22 cellular contexts compared by ENCODE assay signal in the genomic region with DNA sequence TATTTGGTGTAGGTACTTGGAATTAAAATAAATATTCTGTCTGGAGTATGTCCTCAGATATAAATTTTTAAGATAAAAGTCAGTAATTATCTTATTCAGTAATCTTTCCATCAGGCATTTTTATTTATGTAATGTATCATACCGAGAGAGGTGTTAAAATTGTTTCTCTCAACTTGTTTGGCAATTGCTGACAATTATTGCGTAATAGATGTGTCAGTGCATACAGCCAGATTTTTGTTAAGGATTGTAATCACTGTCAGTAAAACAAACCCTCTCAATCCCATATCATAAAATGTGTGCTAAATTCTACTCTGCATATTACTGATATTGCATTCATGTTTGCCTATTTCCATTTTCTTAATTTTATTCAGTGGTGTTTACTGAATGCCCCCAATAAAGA.
DNase-seq lines count a peak whose midpoint lies in the region; ATAC-seq, FAIRE-seq and TF ChIP-seq lines count a peak whose summit lies in the region.
"Had no signal": no experiment of that assay in that cellular context is flagged by ENCODE, and none has a peak within 500 bp of the region (broad histone marks: within the 10 kb centered on the region; RNA-seq: fewer than 3 reads in every experiment).

No MANE protein-coding gene starts in this region.

- DNase-seq in SKM-1 treated with dmso at 0.1 percent for 144 hours (lab: John Stamatoyannopoulos, UW; ENCODE audit: unreplicated experiment): peak; percentile 3
- DNase-seq in SKM-1 (lab: John Stamatoyannopoulos, UW; ENCODE audit: unreplicated experiment): no peak
- DNase-seq in MV-4-11 (lab: John Stamatoyannopoulos, UW): peak; percentile 38
- no peak for DNase-seq in K562 (ENCODE audit: extremely low read depth in 1 of 4, low spot score in 3 of 4)
- peak; percentile 14 for DNase-seq in fibroblast of pulmonary artery (ENCODE audit: low read depth)
- no peak for DNase-seq in UCSD-AML1 (lab: John Stamatoyannopoulos, UW; ENCODE audit: unreplicated experiment)
- no peak for DNase-seq in esophagus muscularis mucosa (ENCODE audit: extremely low spot score)
- DNase-seq in cerebellum (ENCODE audit: low spot score): no peak
- DNase-seq: 8988T, AML-193, EL, GF-D8, MM.1S, NCI-H1417, NCI-H1694 treated with DMSO at 0.1 percent for 48 hours, NCI-H2081 treated with DMSO at 0.1 percent for 48 hours, NCI-H2171 treated with DMSO at 0.1 percent for 48 hours, NCI-H524 treated with DMSO at 0.1 percent for 48 hours, Right ventricle myocardium superior, T-cell had no signal

- H3K36me3 ChIP-seq in K562 (ENCODE audit: control insufficient read depth, insufficient read depth, low read length): no peaks in the 10 kb centered on the region
- H3K36me3 ChIP-seq in esophagus muscularis mucosa: no peaks in the 10 kb centered on the region

- H2AFZ ChIP-seq in K562 (ENCODE audit: low read depth, low read length): no peak overlapping the region
- H2AFZ ChIP-seq: GM23338 had no signal

- H3K9ac ChIP-seq in K562 (ENCODE audit: insufficient read depth in 1 of 2, low read depth in 2 of 2, low read length in 2 of 2): no peak overlapping the region

- H3K4me2 ChIP-seq in K562 (ENCODE audit: insufficient read depth, low read length): no peak overlapping the region
- H3K4me2 ChIP-seq: GM23338 had no signal

- POLR2A ChIA-PET in K562 (lab: Yijun Ruan, JAX): no interaction called here

- H3K9me3 ChIP-seq in K562 (replicated peaks; ENCODE audit: control insufficient read depth, insufficient read depth, low read depth, low read length): no peaks in the 10 kb centered on the region; the same call in 1 of the 2 replicates
- no peaks in the 10 kb centered on the region for H3K9me3 ChIP-seq in esophagus muscularis mucosa

- ATAC-seq in K562: no peak
- ATAC-seq: GM23338, T-cell had no signal

- CTCF ChIA-PET in K562 (lab: Yijun Ruan, JAX; ENCODE audit: low intra/inter-chr PET ratio): no interaction called here

- TF ChIP-seq POLR2A in K562 (conservative IDR thresholded peaks at IDR 0.05) (no peak), esophagus muscularis mucosa (IDR thresholded peaks at IDR 0.05; ENCODE audit: low read depth) (no peak)

- no peaks in the 10 kb centered on the region for H3K9me1 ChIP-seq in K562 (ENCODE audit: control insufficient read depth, insufficient read depth, low read length)

- intact Hi-C loops in K562 (cut with micrococcal nuclease): no loop called here
- intact Hi-C loops in esophagus muscularis mucosa (cut with DNase I): no loop called here

- no peak overlapping the region for H3K4me3 ChIP-seq in K562
- no peak overlapping the region for H3K4me3 ChIP-seq in fibroblast of pulmonary artery (replicated peaks; ENCODE audit: low read depth, low read length)
- no peak overlapping the region for H3K4me3 ChIP-seq in esophagus muscularis mucosa
- H3K4me3 ChIP-seq: GM23338, SK-N-MC had no signal

- no peaks in the 10 kb centered on the region for H3K27me3 ChIP-seq in K562 (ENCODE audit: control insufficient read depth in 2 of 2, insufficient read depth in 2 of 2, low read length in 2 of 2)
- H3K27me3 ChIP-seq in esophagus muscularis mucosa: no peaks in the 10 kb centered on the region

- H3K4me1 ChIP-seq in K562 (replicated peaks in 1 of 2; ENCODE audit: control insufficient read depth in 2 of 2, insufficient read depth in 2 of 2, low read length in 2 of 2) (no peaks in the 10 kb centered on the region), esophagus muscularis mucosa (no peaks in the 10 kb centered on the region)

- in situ Hi-C loops in K562 (cut with MboI): no loop called here

- no peak for TF ChIP-seq RAD21 in K562 (CRISPR knock-in tag; conservative IDR thresholded peaks at IDR 0.05 in 1 of 2, IDR thresholded peaks at IDR 0.05 in 1 of 2)

- no peak overlapping the region for H3K27ac ChIP-seq in K562 (ENCODE audit: extremely low read depth, low read depth, low read length)
- H3K27ac ChIP-seq in esophagus muscularis mucosa (replicated peaks in 1 of 4): no peak overlapping the region
- H3K27ac ChIP-seq: SK-N-MC had no signal

- WGBS in K562 (ENCODE audit: insufficient coverage, low coverage, missing lambda C conversion rate): 0% methylated on average over 2 of the region's 2 CpGs
- WGBS in esophagus muscularis mucosa: 49% methylated on average over 2 of the region's 2 CpGs

- no peaks in the 10 kb centered on the region for H3K79me2 ChIP-seq in K562 (ENCODE audit: control insufficient read depth, insufficient read depth, low read length)

- no peaks in the 10 kb centered on the region for H4K20me1 ChIP-seq in K562 (replicated peaks; ENCODE audit: control insufficient read depth, insufficient read depth, low read length)

- no peak for TF ChIP-seq EP300 in K562 (IDR thresholded peaks at IDR 0.05; ENCODE audit: low read length)
- TF ChIP-seq EP300 in esophagus muscularis mucosa (IDR thresholded peaks at IDR 0.05): no peak

- BruUV-seq in K562 (replicated peaks; lab: Mats Ljungman, UMichigan): no TSS peak

- TF ChIP-seq CTCF in K562 (IDR thresholded peaks at IDR 0.05 in 2 of 3, conservative IDR thresholded peaks at IDR 0.05 in 1 of 3; ENCODE audit: insufficient read depth in 2 of 3, low read depth in 1 of 3, low read length in 3 of 3): no peak
- no peak for TF ChIP-seq CTCF in fibroblast of pulmonary artery (IDR thresholded peaks at IDR 0.05; ENCODE audit: low read length, missing control alignments)
- TF ChIP-seq CTCF in esophagus muscularis mucosa (IDR thresholded peaks at IDR 0.05): no peak

- no peak for FAIRE-seq in K562 (lab: Jason Lieb, UNC)

TF ChIP-seq in K562, 482 proteins besides CTCF, POLR2A, EP300 and RAD21:
- TF ChIP-seq CEBPB (tag; IDR thresholded peaks at IDR 0.05) (peak; percentile 95), CEBPG (CRISPR knock-in tag; IDR thresholded peaks at IDR 0.05) (0 out of 2 replicates have a peak, but pooled peaks have one; percentile 19), CEBPG (tag; conservative IDR thresholded peaks at IDR 0.05 in 1 of 2, IDR thresholded peaks at IDR 0.05 in 1 of 2) (peak; percentile 85 to 100), PHF21A (IDR thresholded peaks at IDR 0.05; ENCODE audit: borderline replicate concordance, low read depth) (no peak)
- TF ChIP-seq, protein P1, sequence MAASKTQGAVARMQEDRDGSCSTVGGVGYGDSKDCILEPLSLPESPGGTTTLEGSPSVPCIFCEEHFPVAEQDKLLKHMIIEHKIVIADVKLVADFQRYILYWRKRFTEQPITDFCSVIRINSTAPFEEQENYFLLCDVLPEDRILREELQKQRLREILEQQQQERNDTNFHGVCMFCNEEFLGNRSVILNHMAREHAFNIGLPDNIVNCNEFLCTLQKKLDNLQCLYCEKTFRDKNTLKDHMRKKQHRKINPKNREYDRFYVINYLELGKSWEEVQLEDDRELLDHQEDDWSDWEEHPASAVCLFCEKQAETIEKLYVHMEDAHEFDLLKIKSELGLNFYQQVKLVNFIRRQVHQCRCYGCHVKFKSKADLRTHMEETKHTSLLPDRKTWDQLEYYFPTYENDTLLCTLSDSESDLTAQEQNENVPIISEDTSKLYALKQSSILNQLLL (CRISPR knock-in tag; IDR thresholded peaks at IDR 0.05; ENCODE audit: borderline replicate concordance): no peak
- TF ChIP-seq, protein P2, sequence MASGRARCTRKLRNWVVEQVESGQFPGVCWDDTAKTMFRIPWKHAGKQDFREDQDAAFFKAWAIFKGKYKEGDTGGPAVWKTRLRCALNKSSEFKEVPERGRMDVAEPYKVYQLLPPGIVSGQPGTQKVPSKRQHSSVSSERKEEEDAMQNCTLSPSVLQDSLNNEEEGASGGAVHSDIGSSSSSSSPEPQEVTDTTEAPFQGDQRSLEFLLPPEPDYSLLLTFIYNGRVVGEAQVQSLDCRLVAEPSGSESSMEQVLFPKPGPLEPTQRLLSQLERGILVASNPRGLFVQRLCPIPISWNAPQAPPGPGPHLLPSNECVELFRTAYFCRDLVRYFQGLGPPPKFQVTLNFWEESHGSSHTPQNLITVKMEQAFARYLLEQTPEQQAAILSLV (tag; IDR thresholded peaks at IDR 0.05): peak; percentile 79

Comparison
In these comparisons a context has a peak if more than half of its experiments do, and no peak if none do; other contexts are left out.
1. DNase-seq: peak in SKM-1 treated with dmso at 0.1 percent for 144 hours (single experiment), MV-4-11 (single experiment) and fibroblast of pulmonary artery (single experiment); none in SKM-1 (single experiment), K562 (0 of 4), UCSD-AML1 (single experiment), esophagus muscularis mucosa (single experiment) and cerebellum (single experiment).